ENCODE assay signal across 15 cellular contexts in genomic region chr7:101134399-101134980, GRCh38. TPM values are rescaled to one million over a fixed set of nuclear protein-coding genes. Genes with fewer than 3 reads are reported as not detected.
DNase-seq lines count a peak whose midpoint lies in the region; ATAC-seq, FAIRE-seq and TF ChIP-seq lines count a peak whose summit lies in the region.
"Had no signal": no experiment of that assay in that cellular context is flagged by ENCODE, and none has a peak within 500 bp of the region (broad histone marks: within the 10 kb centered on the region; RNA-seq: fewer than 3 reads in every experiment).

No MANE protein-coding gene starts in this region.

- H3K27me3 Mint-ChIP-seq in astrocyte (ENCODE audit: low read depth, unreplicated experiment), result no peaks in the 10 kb centered on the region

- no peak for FAIRE-seq in D721Med (lab: Jason Lieb, UNC)
- no peak for FAIRE-seq in astrocyte (lab: Jason Lieb, UNC)
- FAIRE-seq: islet of Langerhans had no signal

- H2BK120ac ChIP-seq in mesenchymal stem cell (ENCODE audit: low read depth, low read length), result peak overlapping the region; percentile 37

- H3K18ac ChIP-seq in mesenchymal stem cell (ENCODE audit: low read depth in 1 of 2, low read length in 2 of 2), result no peak overlapping the region

- H3K9ac ChIP-seq in astrocyte (ENCODE audit: low read length), result peak overlapping the region; percentile 39
- peak overlapping the region; percentile 76 for H3K9ac ChIP-seq in mesenchymal stem cell (ENCODE audit: low read length)

- H3K4me1 ChIP-seq in astrocyte (ENCODE audit: insufficient read depth, low read length) (peaks cover 66% of the 10 kb centered on the region), mesenchymal stem cell (ENCODE audit: control insufficient read depth, insufficient read depth, low read depth, low read length) (peaks cover 23% of the 10 kb centered on the region), psoas muscle (peaks cover 15% of the 10 kb centered on the region)

- H3K9me3 Mint-ChIP-seq in astrocyte (ENCODE audit: unreplicated experiment), result no peaks in the 10 kb centered on the region
- H3K9me3 Mint-ChIP-seq: activated CD4-positive, alpha-beta T cell treated with anti-CD3 and anti-CD28 coated beads, Interleukin-2, amount 10 ng/mL, durations not matched to agents 7 days and 5 days; activated naive CD8-positive, alpha-beta T cell treated with anti-CD3 and anti-CD28 coated beads, Interleukin-2, amount 50 U/mL, for 24 hours; neural crest cell; stimulated activated naive CD8-positive, alpha-beta T cell treated with anti-CD3 and anti-CD28 coated beads, Interleukin-15, amount 100 ng/mL, for 72 hours had no signal

- peaks cover 46% of the 10 kb centered on the region for H3K4me1 Mint-ChIP-seq in astrocyte (ENCODE audit: low read depth, unreplicated experiment)

- H4K91ac ChIP-seq in mesenchymal stem cell (ENCODE audit: low read length), result no peak overlapping the region

- peak overlapping the region; percentile 98 for H3K4me2 ChIP-seq in astrocyte (ENCODE audit: low read length)
- H3K4me2 ChIP-seq in mesenchymal stem cell (ENCODE audit: low read length, poor library complexity, severe bottlenecking), result no peak overlapping the region

- no peaks in the 10 kb centered on the region for H3K27me3 ChIP-seq in astrocyte (ENCODE audit: insufficient read depth, low read length)
- no peaks in the 10 kb centered on the region for H3K27me3 ChIP-seq in mesenchymal stem cell (ENCODE audit: control insufficient read depth in 1 of 2, insufficient read depth in 1 of 2, low read length in 2 of 2)
- peaks cover 0 to 18% (median 0%) of the 10 kb centered on the region in 3 donors for H3K27me3 ChIP-seq in psoas muscle (ENCODE audit: insufficient read depth in 3 of 3, low read length in 2 of 3)

- H3K4me3 ChIP-seq in astrocyte (ENCODE audit: insufficient read depth, low read depth, low read length), result peak overlapping the region; percentile 12
- peak overlapping the region in 1 of 2 experiments; percentile 37 for H3K4me3 ChIP-seq in mesenchymal stem cell (ENCODE audit: insufficient read depth in 1 of 2, low read depth in 1 of 2, low read length in 2 of 2)
- no peak overlapping the region for H3K4me3 ChIP-seq in psoas muscle

- H4K8ac ChIP-seq in mesenchymal stem cell (ENCODE audit: low read length), result no peak overlapping the region

- H3K36me3 ChIP-seq in astrocyte (ENCODE audit: insufficient read depth, low read length) (peaks cover 67% of the 10 kb centered on the region), mesenchymal stem cell (ENCODE audit: control insufficient read depth in 1 of 2, insufficient read depth in 2 of 2, low read depth in 1 of 2, low read length in 2 of 2) (peaks cover 58 to 74% of the 10 kb centered on the region in 2 experiments), psoas muscle (ENCODE audit: insufficient read depth in 1 of 2, low read depth in 1 of 2) (peaks cover 0 to 4% of the 10 kb centered on the region in 2 donors)

- peak overlapping the region; percentile 60 for H3K27ac Mint-ChIP-seq in astrocyte (ENCODE audit: unreplicated experiment)
- H3K27ac Mint-ChIP-seq: activated CD4-positive, alpha-beta T cell treated with anti-CD3 and anti-CD28 coated beads, Interleukin-2, amount 10 ng/mL, durations not matched to agents 7 days and 5 days; activated naive CD8-positive, alpha-beta T cell treated with anti-CD3 and anti-CD28 coated beads, Interleukin-2, amount 50 U/mL, for 24 hours had no signal

- intact Hi-C loops in psoas muscle (cut with DNase I) (no loop called here), posterior vena cava (cut with DNase I) (loop anchor here (5.0 kb wide), 1 partner anchor 37 kb away; no protein-coding TSS in a partner anchor)

- 85% methylated on average over 2 of the region's 6 CpGs for WGBS in mesenchymal stem cell
- WGBS in psoas muscle, 3 donors, result 73 to 76% (median 74%) methylated on average over 5 to 6 of the region's 6 CpGs

- H3K23ac ChIP-seq in mesenchymal stem cell (ENCODE audit: low read length in 2 of 2), result peak overlapping the region in 1 of 2 experiments; percentile 20

- H3K27ac ChIP-seq in astrocyte (ENCODE audit: low read depth, low read length), result peak overlapping the region; percentile 50
- peak overlapping the region; percentile 44 for H3K27ac ChIP-seq in mesenchymal stem cell (ENCODE audit: low read length, poor library complexity, severe bottlenecking)
- H3K27ac ChIP-seq in psoas muscle, result no peak overlapping the region

- H2BK5ac ChIP-seq in mesenchymal stem cell (ENCODE audit: low read depth, low read length, poor library complexity, severe bottlenecking), result no peak overlapping the region

- H3K4ac ChIP-seq in mesenchymal stem cell (ENCODE audit: low read depth in 1 of 2, low read length in 2 of 2), result no peak overlapping the region

- H2BK15ac ChIP-seq in mesenchymal stem cell (ENCODE audit: low read depth, poor library complexity, severe bottlenecking), result no peak overlapping the region

- H4K20me1 ChIP-seq in astrocyte (ENCODE audit: insufficient read depth, low read length), result peaks cover 83% of the 10 kb centered on the region

- TF ChIP-seq CTCF in D721Med (IDR thresholded peaks at IDR 0.05; ENCODE audit: insufficient read depth, missing control alignments), result no peak
- no peak for TF ChIP-seq CTCF in astrocyte (IDR thresholded peaks at IDR 0.05; ENCODE audit: insufficient read depth, low read depth, low read length)
- no peak for TF ChIP-seq CTCF in psoas muscle (IDR thresholded peaks at IDR 0.05)

- H3K14ac ChIP-seq in mesenchymal stem cell (ENCODE audit: low read length in 2 of 2), result no peak overlapping the region

- no peak for ATAC-seq in psoas muscle
- ATAC-seq: activated naive CD8-positive, alpha-beta T cell treated with anti-CD3 and anti-CD28 coated beads, Interleukin-2, amount 50 U/mL, for 24 hours; stimulated activated naive CD8-positive, alpha-beta T cell treated with anti-CD3 and anti-CD28 coated beads, Interleukin-15, amount 100 ng/mL, for 72 hours had no signal

- H3K9me3 ChIP-seq in astrocyte (ENCODE audit: insufficient read depth, low read depth, low read length) (no peaks in the 10 kb centered on the region), mesenchymal stem cell (ENCODE audit: control insufficient read depth, low read length) (no peaks in the 10 kb centered on the region), psoas muscle (no peaks in the 10 kb centered on the region)

- H3K36me3 Mint-ChIP-seq in astrocyte (ENCODE audit: low read depth, unreplicated experiment), result peaks cover 38% of the 10 kb centered on the region

- H2BK12ac ChIP-seq in mesenchymal stem cell (ENCODE audit: low read length in 2 of 2), result peak overlapping the region in 1 of 2 experiments; percentile 34

- H3K79me1 ChIP-seq in mesenchymal stem cell (replicated peaks; ENCODE audit: low read length, poor library complexity, severe bottlenecking), result peaks cover 6% of the 10 kb centered on the region

- H2AFZ ChIP-seq in astrocyte (ENCODE audit: low read depth, low read length) (no peak overlapping the region), mesenchymal stem cell (ENCODE audit: low read depth, low read length) (no peak overlapping the region)

- H3K79me2 ChIP-seq in astrocyte (ENCODE audit: insufficient read depth, low read length), result peaks cover 22% of the 10 kb centered on the region

- peak overlapping the region; percentile 56 for H2AK5ac ChIP-seq in mesenchymal stem cell (ENCODE audit: low read length, severe bottlenecking)

- peak overlapping the region; percentile 31 for H3K4me3 Mint-ChIP-seq in astrocyte (ENCODE audit: unreplicated experiment)
- H3K4me3 Mint-ChIP-seq: activated CD4-positive, alpha-beta T cell treated with anti-CD3 and anti-CD28 coated beads, Interleukin-2, amount 10 ng/mL, durations not matched to agents 7 days and 5 days; activated naive CD8-positive, alpha-beta T cell treated with anti-CD3 and anti-CD28 coated beads, Interleukin-2, amount 50 U/mL, for 24 hours; neural crest cell; stimulated activated naive CD8-positive, alpha-beta T cell treated with anti-CD3 and anti-CD28 coated beads, Interleukin-15, amount 100 ng/mL, for 72 hours had no signal

- peak; percentile 1 for DNase-seq in D721Med (ENCODE audit: insufficient read length, low spot score)
- peak; percentile 47 for DNase-seq in M059J (ENCODE audit: low read depth)
- no peak for DNase-seq in astrocyte (ENCODE audit: low read depth)
- peak; percentile 64 for DNase-seq in mesenchymal stem cell
- no peak for DNase-seq in activated CD4-positive, alpha-beta T cell treated with anti-CD3 and anti-CD28 coated beads for 4 hours
- DNase-seq in NCI-H2171 (lab: John Stamatoyannopoulos, UW), result no peak
- no peak for DNase-seq in psoas muscle
- DNase-seq in posterior vena cava (ENCODE audit: low spot score), result no peak
- DNase-seq: activated CD4-positive, alpha-beta T cell treated with anti-CD3 and anti-CD28 coated beads, Interleukin-2, amount 10 ng/mL, durations not matched to agents 7 days and 5 days; activated naive CD8-positive, alpha-beta T cell treated with anti-CD3 and anti-CD28 coated beads, Interleukin-2, amount 50 U/mL, for 24 hours; NCI-H187; SHP77 treated with DMSO at 0.1 percent for 48 hours; stimulated activated naive CD8-positive, alpha-beta T cell treated with anti-CD3 and anti-CD28 coated beads, Interleukin-15, amount 100 ng/mL, for 72 hours had no signal

RNA-seq across cellular contexts. Expression of gene SERPINE1, which starts 7.6 kb away (rescaled TPM):
- total RNA-seq in M059J (2014; rRNA removed; shearing (Covaris generic)), result 102 and 119 TPM in 2 replicates
- 1,303 and 1,496 TPM in 2 replicates for total RNA-seq in astrocyte
- polyA plus RNA-seq in mesenchymal stem cell (2013, experiment 1 of 2), result 599 TPM
- 599 TPM for polyA plus RNA-seq in mesenchymal stem cell (2013, experiment 2 of 2)
- total RNA-seq in psoas muscle, result 10 to 100 TPM in 1 of 4 donors, 1 to 10 TPM in 3; 7.1 to 14.4 (median 7.4) TPM
- 100 to 1,000 TPM in 1 of 3 donors, 1 to 10 TPM in 2; 4.3 to 269 (median 5.9) TPM for polyA plus RNA-seq in psoas muscle
- 100 to 1,000 TPM in 1 of 2 donors, 10 to 100 TPM in 1; 77.3 to 240 TPM for total RNA-seq in posterior vena cava

RNA-seq across cellular contexts. Expression of gene AP1S1, which starts 19.8 kb away (rescaled TPM):
- 97.2 and 106 TPM in 2 replicates for total RNA-seq in M059J (2014; rRNA removed; shearing (Covaris generic))
- total RNA-seq in astrocyte (172 and 181 TPM in 2 replicates), psoas muscle (1 to 10 TPM; 5.7 to 7.1 (median 6.6) TPM), posterior vena cava (10 to 100 TPM; 21.5 to 22.7 TPM)
- polyA plus RNA-seq in mesenchymal stem cell (2013, experiment 1 of 2), result 65.9 TPM
- polyA plus RNA-seq in mesenchymal stem cell (2013, experiment 2 of 2), result 64.7 TPM
- 10 to 100 TPM; 11.1 to 29.9 (median 17.8) TPM for polyA plus RNA-seq in psoas muscle

RNA-seq across cellular contexts. Expression of gene VGF, which starts 30.9 kb away (rescaled TPM):
- total RNA-seq in M059J (2014; rRNA removed; shearing (Covaris generic)), result 0.20 TPM in 1 of 2 replicates, not detected in the other
- 40.5 and 51.8 TPM in 2 replicates for total RNA-seq in astrocyte
- 0.04 TPM for polyA plus RNA-seq in mesenchymal stem cell (2013, experiment 1 of 2)
- 0.05 TPM for polyA plus RNA-seq in mesenchymal stem cell (2013, experiment 2 of 2)
- under 1 TPM in 1 of 4 donors, not detected in 3; 0.10 TPM for total RNA-seq in psoas muscle
- 1 to 10 TPM in 1 of 3 donors, under 1 TPM in 1, not detected in 1; 0.03 to 4.3 TPM for polyA plus RNA-seq in psoas muscle
- total RNA-seq in posterior vena cava, result not detected

RNA-seq across cellular contexts. Expression of gene NAT16, which starts 45.6 kb away (rescaled TPM):
- total RNA-seq in M059J (2014; rRNA removed; shearing (Covaris generic)), result 0.12 TPM in 1 of 2 replicates, not detected in the other
- total RNA-seq in astrocyte (0.16 TPM in 1 of 2 replicates, not detected in the other), psoas muscle (not detected), posterior vena cava (not detected)
- not detected for polyA plus RNA-seq in mesenchymal stem cell (2013, experiment 1 of 2)
- polyA plus RNA-seq in mesenchymal stem cell (2013, experiment 2 of 2), result not detected
- polyA plus RNA-seq in psoas muscle, result under 1 TPM in 1 of 3 donors, not detected in 2; 0.01 TPM
- total RNA-seq: activated CD4-positive, alpha-beta T cell treated with anti-CD3 and anti-CD28 coated beads, Interleukin-2, amount 10 ng/mL, durations not matched to agents 7 days and 5 days had no signal

RNA-seq across cellular contexts. Expression of gene TRIM56, which starts 49.2 kb away (rescaled TPM):
- 4.2 and 11.9 TPM in 2 replicates for total RNA-seq in M059J (2014; rRNA removed; shearing (Covaris generic))
- total RNA-seq in astrocyte, result 24.2 and 24.4 TPM in 2 replicates
- polyA plus RNA-seq in mesenchymal stem cell (2013, experiment 1 of 2), result 12.5 TPM
- polyA plus RNA-seq in mesenchymal stem cell (2013, experiment 2 of 2), result 11.5 TPM
- total RNA-seq in psoas muscle, result 10 to 100 TPM; 10.1 to 15.7 (median 13.8) TPM
- polyA plus RNA-seq in psoas muscle, result 10 to 100 TPM in 1 of 3 donors, 1 to 10 TPM in 2; 3.2 to 13.3 (median 5.8) TPM
- 10 to 100 TPM; 33.0 to 38.2 TPM for total RNA-seq in posterior vena cava

Comparison
In these comparisons a context has a peak if more than half of its experiments do, and no peak if none do; other contexts are left out.
1. DNase-seq: peak in D721Med (single experiment), M059J (single experiment) and mesenchymal stem cell (single experiment); none in astrocyte (single experiment), activated CD4-positive, alpha-beta T cell treated with anti-CD3 and anti-CD28 coated beads for 4 hours (0 of 2), NCI-H2171 (single experiment), psoas muscle (0 of 2) and posterior vena cava (single experiment).
2. RNA of gene VGF, which starts 30.9 kb away (total RNA-seq): 40.5 to 51.8 TPM in astrocyte; not detected in posterior vena cava, 0.10 TPM in psoas muscle and 0.20 TPM in M059J; every median in the first group is over 10 times any median in the second.
3. intact Hi-C loops: an anchor here in posterior vena cava (5.0 kb wide); none called in psoas muscle.